ENCODE assay signal across 12 cellular contexts in genomic region chr22:36874309-36874696, GRCh38. TPM values are rescaled to one million over a fixed set of nuclear protein-coding genes. Genes with fewer than 3 reads are reported as not detected.
A peak's percentile ranks its signal among the peaks of the same experiment; 100 is the strongest.
DNase-seq lines count a peak whose midpoint lies in the region; ATAC-seq and TF ChIP-seq lines count a peak whose summit lies in the region.
"Had no signal": no experiment of that assay in that cellular context is flagged by ENCODE, and none has a peak within 500 bp of the region (broad histone marks: within the 10 kb centered on the region; RNA-seq: fewer than 3 reads in every experiment).

No MANE protein-coding gene starts in this region.

- no peak for DNase-seq in activated T-cell treated with anti-CD3 and anti-CD28 coated beads, Interleukin-2, amount 50 U/mL, for 72 hours
- DNase-seq in activated T-cell treated with anti-CD3 and anti-CD28 coated beads, Interleukin-2, amount 50 U/mL, for 48 hours: no peak
- no peak for DNase-seq in activated B cell treated with CpG ODN at 0.5 μM for 24 hours
- no peak for DNase-seq in stomach
- no peak for DNase-seq in GM10248 (ENCODE audit: extremely low spot score)
- DNase-seq in Karpas-422: no peak
- DNase-seq: NCI-H1105 had no signal

- H3K4me3 ChIP-seq in gastroesophageal sphincter: no peak overlapping the region
- no peak overlapping the region for H3K4me3 ChIP-seq in stomach
- no peak overlapping the region for H3K4me3 ChIP-seq in Karpas-422 (ENCODE audit: low read length)

- no peak overlapping the region for H3K4me2 ChIP-seq in Karpas-422 (ENCODE audit: low read depth, low read length, poor library complexity, severe bottlenecking)

- peak overlapping the region; percentile 91 for H3K27ac Mint-ChIP-seq in activated T-cell treated with anti-CD3 and anti-CD28 coated beads, Interleukin-2, amount 50 U/mL, for 72 hours
- H3K27ac Mint-ChIP-seq in activated B cell treated with CpG ODN at 0.5 μM for 24 hours: peak overlapping the region; percentile 88

- CTCF ChIA-PET in activated B cell treated with CpG ODN at 0.5 μM for 24 hours (lab: Charles Lee) (interaction anchor here (0.6 to 1.8 kb wide), 2 partner anchors 14 to 18 kb away, joined by 3 to 5 read pairs; partner anchors contain the start of gene NCF4), GM10248 (lab: Yijun Ruan, JAX) (interaction anchor here (0.5 to 2.0 kb wide), 14 partner anchors 8 to 292 kb away, joined by 3 to 12 read pairs (median 4); partner anchors contain the start of gene NCF4)

- peaks cover 4% of the 10 kb centered on the region; the same call in 1 of the 2 replicates for H4K20me1 ChIP-seq in Karpas-422 (ENCODE audit: insufficient read depth, low read depth, low read length)

- WGBS in gastroesophageal sphincter (ENCODE audit: low coverage in 1 of 2), 2 donors: 40 to 80% methylated on average over 1 of the region's 2 CpGs
- 41 to 71% (median 47%) methylated on average over 2 of the region's 2 CpGs for WGBS in stomach, 5 donors

- TF ChIP-seq CTCF in activated B cell treated with CpG ODN at 0.5 μM for 24 hours (IDR thresholded peaks at IDR 0.05) (no peak), gastroesophageal sphincter (IDR thresholded peaks at IDR 0.05) (no peak), stomach (IDR thresholded peaks at IDR 0.05) (no peak), GM10248 (IDR thresholded peaks at IDR 0.05; ENCODE audit: control extremely low read depth, extremely low read depth, low read depth, missing control alignments) (no peak)

- H3K36me3 ChIP-seq in gastroesophageal sphincter: no peaks in the 10 kb centered on the region
- H3K36me3 ChIP-seq in stomach: peaks cover 0 to 28% (median 3%) of the 10 kb centered on the region in 4 donors
- peaks cover 44% of the 10 kb centered on the region for H3K36me3 ChIP-seq in Karpas-422 (ENCODE audit: insufficient read depth, low read length)

- H3K36me3 Mint-ChIP-seq in activated T-cell treated with anti-CD3 and anti-CD28 coated beads, Interleukin-2, amount 50 U/mL, for 72 hours (ENCODE audit: insufficient read depth in 2 of 2): peaks cover 2 to 13% of the 10 kb centered on the region in 2 donors
- H3K36me3 Mint-ChIP-seq in activated B cell treated with CpG ODN at 0.5 μM for 24 hours (ENCODE audit: low read depth): peaks cover 91% of the 10 kb centered on the region

- intact Hi-C loops in activated B cell treated with CpG ODN at 0.5 μM for 24 hours (cut with micrococcal nuclease) (loop anchor here (2.0 kb wide), 1 partner anchor 14 kb away; the partner anchor contains the start of gene NCF4), stomach (cut with DNase I; ENCODE audit: low total_unique reads) (no loop called here)

- H3K27me3 ChIP-seq in gastroesophageal sphincter (peaks cover 59% of the 10 kb centered on the region), stomach (peaks cover 0 to 45% (median 2%) of the 10 kb centered on the region in 3 donors), Karpas-422 (ENCODE audit: low read length) (no peaks in the 10 kb centered on the region)

- peaks cover 21% of the 10 kb centered on the region for H3K4me1 Mint-ChIP-seq in activated T-cell treated with anti-CD3 and anti-CD28 coated beads, Interleukin-2, amount 50 U/mL, for 72 hours (ENCODE audit: low read depth)
- peaks cover 16% of the 10 kb centered on the region for H3K4me1 Mint-ChIP-seq in activated B cell treated with CpG ODN at 0.5 μM for 24 hours

- peaks cover 0 to 12% (median 0%) of the 10 kb centered on the region in 3 donors for H3K4me1 ChIP-seq in gastroesophageal sphincter
- H3K4me1 ChIP-seq in stomach: peaks cover 0 to 19% (median 13%) of the 10 kb centered on the region in 4 donors
- no peaks in the 10 kb centered on the region for H3K4me1 ChIP-seq in Karpas-422 (ENCODE audit: low read length)

- TF ChIP-seq EP300 in gastroesophageal sphincter (IDR thresholded peaks at IDR 0.05) (no peak), stomach (IDR thresholded peaks at IDR 0.05) (no peak)

- H3K4me3 Mint-ChIP-seq in activated T-cell treated with anti-CD3 and anti-CD28 coated beads, Interleukin-2, amount 50 U/mL, for 72 hours: peak overlapping the region; percentile 39 to 58
- H3K4me3 Mint-ChIP-seq in activated B cell treated with CpG ODN at 0.5 μM for 24 hours: no peak overlapping the region

- no peaks in the 10 kb centered on the region for H3K9me2 ChIP-seq in Karpas-422 (replicated peaks; ENCODE audit: insufficient read depth, low read length)

- no peaks in the 10 kb centered on the region for H3K27me3 Mint-ChIP-seq in activated T-cell treated with anti-CD3 and anti-CD28 coated beads, Interleukin-2, amount 50 U/mL, for 72 hours (ENCODE audit: low read depth)
- H3K27me3 Mint-ChIP-seq in activated B cell treated with CpG ODN at 0.5 μM for 24 hours: no peaks in the 10 kb centered on the region

- H3K27ac ChIP-seq in gastroesophageal sphincter (peak overlapping the region in 3 of 4 donors; percentile 25 to 37 (median 34)), stomach (peak overlapping the region in 4 of 5 donors; percentile 17 to 86 (median 64)), Karpas-422 (ENCODE audit: low read length) (no peak overlapping the region)

- peaks cover 2 to 3% of the 10 kb centered on the region in 2 donors for H3K9me3 Mint-ChIP-seq in activated T-cell treated with anti-CD3 and anti-CD28 coated beads, Interleukin-2, amount 50 U/mL, for 72 hours
- no peaks in the 10 kb centered on the region for H3K9me3 Mint-ChIP-seq in activated B cell treated with CpG ODN at 0.5 μM for 24 hours

- ATAC-seq in activated T-cell treated with anti-CD3 and anti-CD28 coated beads, Interleukin-2, amount 50 U/mL, for 72 hours (replicated peaks in 1 of 2): no peak
- ATAC-seq in activated B cell treated with CpG ODN at 0.5 μM for 24 hours (ENCODE audit: low read depth) (no peak), gastroesophageal sphincter (no peak), HG02588 (IDR thresholded peaks at IDR 0.05; ENCODE audit: unreplicated experiment) (no peak)

- POLR2A ChIA-PET in activated B cell treated with CpG ODN at 0.5 μM for 24 hours (lab: Charles Lee): interaction anchor here (0.7 to 2.0 kb wide), 6 partner anchors 9 to 759 kb away, joined by 3 to 11 read pairs (median 4); no protein-coding TSS in a partner anchor
- POLR2A ChIA-PET in GM10248 (lab: Yijun Ruan, JAX): interaction anchor here (1.0 kb wide), 1 partner anchor 13 kb away, joined by 4 read pairs; the partner anchor contains the start of gene NCF4

- H2AFZ ChIP-seq in Karpas-422 (ENCODE audit: low read length): no peak overlapping the region

- TF ChIP-seq POLR2A in gastroesophageal sphincter (IDR thresholded peaks at IDR 0.05) (no peak), stomach (IDR thresholded peaks at IDR 0.05) (no peak)

- H3K79me2 ChIP-seq in Karpas-422 (ENCODE audit: low read length): no peaks in the 10 kb centered on the region

- H3K9me3 ChIP-seq in gastroesophageal sphincter (no peaks in the 10 kb centered on the region), stomach (no peaks in the 10 kb centered on the region), Karpas-422 (ENCODE audit: low read length) (no peaks in the 10 kb centered on the region)

- H3K9ac ChIP-seq in Karpas-422 (ENCODE audit: low read length): no peak overlapping the region

RNA-seq across cellular contexts. Expression of gene NCF4, which starts 13.5 kb away (rescaled TPM):
- 10 to 100 TPM in 1 of 2 donors, 1 to 10 TPM in 1; 8.5 to 15.8 TPM for total RNA-seq in activated T-cell treated with anti-CD3 and anti-CD28 coated beads, Interleukin-2, amount 50 U/mL, for 72 hours
- total RNA-seq in activated B cell treated with CpG ODN at 0.5 μM for 24 hours (120 and 121 TPM in 2 replicates), gastroesophageal sphincter (10 to 100 TPM in 2 of 4 donors, 1 to 10 TPM in 2; 5.4 to 20.5 (median 10.6) TPM), stomach (10 to 100 TPM in 1 of 5 donors, 1 to 10 TPM in 3, not detected in 1; 5.0 to 32.1 (median 6.8) TPM)
- polyA plus RNA-seq in stomach: 10 to 100 TPM in 2 of 3 donors, 1 to 10 TPM in 1; 7.3 to 19.5 (median 16.3) TPM
- total RNA-seq in Karpas-422 (2014; rRNA removed; shearing (Covaris generic); ENCODE audit: low replicate concordance): 116 and 179 TPM in 2 replicates
- total RNA-seq: bronchial epithelial cell had no signal
- polyA plus RNA-seq: AG04450 had no signal

RNA-seq across cellular contexts. Expression of gene CSF2RB, which starts 39.1 kb away (rescaled TPM):
- 1 to 10 TPM; 1.8 to 3.8 TPM for total RNA-seq in activated T-cell treated with anti-CD3 and anti-CD28 coated beads, Interleukin-2, amount 50 U/mL, for 72 hours
- total RNA-seq in activated B cell treated with CpG ODN at 0.5 μM for 24 hours (141 and 152 TPM in 2 replicates), gastroesophageal sphincter (10 to 100 TPM in 1 of 4 donors, 1 to 10 TPM in 3; 1.4 to 12.0 (median 4.0) TPM), stomach (10 to 100 TPM in 1 of 5 donors, 1 to 10 TPM in 4; 1.2 to 11.9 (median 3.6) TPM)
- 1 to 10 TPM in 2 of 3 donors, under 1 TPM in 1; 0.92 to 1.4 (median 1.2) TPM for polyA plus RNA-seq in stomach
- total RNA-seq in Karpas-422 (2014; rRNA removed; shearing (Covaris generic); ENCODE audit: low replicate concordance): 5.6 and 6.0 TPM in 2 replicates
- total RNA-seq: bronchial epithelial cell had no signal
- polyA plus RNA-seq: AG04450 had no signal

RNA-seq across cellular contexts. Expression of gene PVALB, which starts 57.5 kb away (rescaled TPM):
- not detected for total RNA-seq in activated T-cell treated with anti-CD3 and anti-CD28 coated beads, Interleukin-2, amount 50 U/mL, for 72 hours
- not detected in 2 replicates for total RNA-seq in activated B cell treated with CpG ODN at 0.5 μM for 24 hours
- total RNA-seq in gastroesophageal sphincter: not detected
- total RNA-seq in stomach: not detected
- polyA plus RNA-seq in stomach: 1 to 10 TPM in 2 of 3 donors, under 1 TPM in 1; 0.95 to 4.1 (median 2.1) TPM
- not detected in 2 replicates for total RNA-seq in Karpas-422 (2014; rRNA removed; shearing (Covaris generic); ENCODE audit: low replicate concordance)
- total RNA-seq: bronchial epithelial cell, subcutaneous adipose tissue had no signal
- polyA plus RNA-seq: AG04450 had no signal

Comparison
In these comparisons a context has a peak if more than half of its experiments do, and no peak if none do; other contexts are left out.
1. RNA of gene CSF2RB, which starts 39.1 kb away (total RNA-seq): 141 to 152 TPM in activated B cell treated with CpG ODN at 0.5 μM for 24 hours; 5.6 to 6.0 TPM in Karpas-422, 1.4 to 12.0 TPM in gastroesophageal sphincter, 1.8 to 3.8 TPM in activated T-cell treated with anti-CD3 and anti-CD28 coated beads, Interleukin-2, amount 50 U/mL, for 72 hours and 1.2 to 11.9 TPM in stomach; every median in the first group is over 10 times any median in the second.